8 cellular contexts compared by ENCODE assay signal in the genomic region with DNA sequence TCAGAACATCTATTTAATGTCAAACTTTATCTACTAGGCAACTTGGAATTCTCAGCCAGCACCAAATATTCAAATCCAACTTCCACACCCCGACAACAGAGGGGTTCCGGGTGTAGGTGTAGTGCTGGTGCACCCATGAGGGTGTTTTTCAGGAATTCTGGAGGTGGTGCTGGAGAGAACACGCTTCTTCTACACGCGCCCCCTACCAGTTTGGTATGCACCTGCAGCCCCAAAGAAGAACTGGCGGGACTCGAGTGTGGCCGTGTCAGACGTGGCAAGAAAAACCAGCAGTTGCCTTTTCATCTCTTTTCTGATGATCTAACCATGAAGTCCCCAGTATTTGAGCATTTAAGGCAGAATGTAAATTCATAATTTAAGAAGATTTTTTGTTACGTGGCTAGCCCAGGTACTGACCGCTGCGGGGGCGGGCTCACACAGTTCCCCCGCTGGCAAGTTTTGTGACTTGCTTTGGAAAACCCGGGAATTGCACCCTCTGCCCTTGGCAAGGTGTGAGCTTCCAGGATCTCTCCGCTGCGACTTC. TPM values are rescaled to one million over a fixed set of nuclear protein-coding genes. Genes with fewer than 3 reads are reported as not detected.
A peak's percentile ranks its signal among the peaks of the same experiment; 100 is the strongest.
DNase-seq lines count a peak whose midpoint lies in the region; ATAC-seq and TF ChIP-seq lines count a peak whose summit lies in the region.

No MANE protein-coding gene starts in this region.

- TF ChIP-seq CTCF in AG10803 (conservative IDR thresholded peaks at IDR 0.05; ENCODE audit: low read length): peak; percentile 42
- TF ChIP-seq CTCF in lung (IDR thresholded peaks at IDR 0.05; ENCODE audit: control extremely low read depth, extremely low read depth): peak; percentile 2

- DNase-seq in AG10803 (ENCODE audit: low read depth) (no peak), NCI-H510A (lab: John Stamatoyannopoulos, UW) (peak; percentile 66), ecto neural progenitor cell (ENCODE audit: low spot score) (peak; percentile 74), lung (ENCODE audit: low spot score) (peak; percentile 71)
- DNase-seq in activated CD4-positive, alpha-beta T cell treated with anti-CD3 and anti-CD28 coated beads, Interleukin-2, amount 50 U/mL, for 1 hour: peak; percentile 48
- DNase-seq in stimulated activated CD8-positive, alpha-beta memory T cell treated with anti-CD3 and anti-CD28 coated beads, Interleukin-12 subunit alpha, Interleukin-12 subunit beta, amount 100 ng/mL, for 1 hour (ENCODE audit: low read depth): peak; percentile 25

- no peaks in the 10 kb centered on the region for H3K36me3 ChIP-seq in lung (ENCODE audit: control insufficient read depth in 2 of 2, insufficient read depth in 2 of 2, low read length in 2 of 2)

- WGBS in lung, 2 donors: 2 to 3% methylated on average over 17 of the region's 17 CpGs

- no peaks in the 10 kb centered on the region for H3K9me3 ChIP-seq in lung (ENCODE audit: control insufficient read depth in 2 of 2, insufficient read depth in 1 of 2, low read length in 1 of 2)

- ATAC-seq in GM19043 (IDR thresholded peaks at IDR 0.05; ENCODE audit: low read depth, unreplicated experiment) (peak; percentile 47), HG03378 (IDR thresholded peaks at IDR 0.05; ENCODE audit: unreplicated experiment) (peak; percentile 61), lung (ENCODE audit: insufficient read depth, low FRiP score) (peak; percentile 71)

- H3K27me3 ChIP-seq in lung (ENCODE audit: control insufficient read depth, insufficient read depth): no peaks in the 10 kb centered on the region

- H3K27ac ChIP-seq in lung (ENCODE audit: low read depth in 1 of 2, low read length in 1 of 2): peak overlapping the region; percentile 90 to 93

- H3K4me1 ChIP-seq in lung (ENCODE audit: control insufficient read depth in 2 of 2, insufficient read depth in 2 of 2, low read length in 2 of 2): peaks cover 0 to 3% of the 10 kb centered on the region in 2 donors

- H3K4me3 ChIP-seq in AG10803 (ENCODE audit: low read length) (peak overlapping the region; percentile 62), lung (peak overlapping the region; percentile 64)

RNA-seq across cellular contexts. Expression of a gene that starts 0.4 kb away (rescaled TPM):
- total RNA-seq in lung: 10 to 100 TPM; 12.8 to 18.7 TPM
- polyA plus RNA-seq in lung: 1 to 10 TPM; 1.5 to 2.7 TPM

RNA-seq across cellular contexts. Expression of a gene that starts 44.0 kb away (rescaled TPM):
- 1 to 10 TPM in 1 of 2 donors, under 1 TPM in 1; 0.97 to 7.5 TPM for total RNA-seq in lung
- 1 to 10 TPM; 1.6 to 1.7 TPM for polyA plus RNA-seq in lung
